8 cellular contexts compared by ENCODE assay signal in genomic region chr2:69830045-69830905, GRCh38. TPM values are rescaled to one million over a fixed set of nuclear protein-coding genes. Genes with fewer than 3 reads are reported as not detected.
DNase-seq lines count a peak whose midpoint lies in the region; ATAC-seq, FAIRE-seq and TF ChIP-seq lines count a peak whose summit lies in the region.

No MANE protein-coding gene starts in this region.

- peaks cover 3 to 56% of the 10 kb centered on the region in 2 experiments; a peak in 3 of 4 replicates for H3K79me2 ChIP-seq in H1 (ENCODE audit: control insufficient read depth in 1 of 2, insufficient read depth in 2 of 2, low read length in 2 of 2)

- H4K5ac ChIP-seq in H1 (ENCODE audit: insufficient read length, low read depth, low read length), result no peak overlapping the region

- TF ChIP-seq EP300 in H1 (IDR thresholded peaks at IDR 0.05; ENCODE audit: borderline replicate concordance in 1 of 2, low read depth in 2 of 2, low read length in 2 of 2), result no peak

- no peak overlapping the region for H3K18ac ChIP-seq in H1 (ENCODE audit: extremely low read depth, low read length)

- H3K4ac ChIP-seq in H1 (replicated peaks; ENCODE audit: insufficient read length, low read depth, low read length), result no peak overlapping the region

- H2BK15ac ChIP-seq in H1 (ENCODE audit: low read length), result no peak overlapping the region

- TF ChIP-seq CTCF in NB4 (IDR thresholded peaks at IDR 0.05; ENCODE audit: low read depth, low read length) (no peak), H1 (IDR thresholded peaks at IDR 0.05; ENCODE audit: control extremely low read depth in 1 of 3, insufficient read depth in 1 of 3, low read depth in 1 of 3, low read length in 3 of 3) (no peak)

- H2AK5ac ChIP-seq in H1 (ENCODE audit: low read depth, low read length), result no peak overlapping the region

- DNase-seq in GM12891 (ENCODE audit: insufficient read length, low spot score) (peak; percentile 16), NB4 (ENCODE audit: low read depth) (peak; percentile 77), H1 (ENCODE audit: low read depth in 1 of 2, low spot score in 2 of 2) (peak in 1 of 2 experiments; percentile 64), inferior parietal cortex (ENCODE audit: extremely low spot score) (no peak)
- peak; percentile 3 to 16 for DNase-seq in activated CD4-positive, alpha-beta T cell treated with anti-CD3 and anti-CD28 coated beads, Interleukin-2, amount 50 U/mL, for 4 hours
- peak; percentile 7 to 19 for DNase-seq in stimulated activated CD8-positive, alpha-beta memory T cell treated with anti-CD3 and anti-CD28 coated beads, Interleukin-7, amount 100 ng/mL, for 48 hours (ENCODE audit: extremely low read depth in 1 of 2, low read depth in 1 of 2)

- H3K9me3 ChIP-seq in H1 (ENCODE audit: insufficient read depth in 2 of 2, low read depth in 1 of 2, low read length in 1 of 2), result no peaks in the 10 kb centered on the region
- H3K9me3 ChIP-seq in mononuclear cell (ENCODE audit: low read depth, low read length), result no peaks in the 10 kb centered on the region

- no peak overlapping the region for H2BK120ac ChIP-seq in H1 (replicated peaks; ENCODE audit: low read depth, low read length)

- H3K23me2 ChIP-seq in H1 (ENCODE audit: low read depth, low read length), result peaks cover 5% of the 10 kb centered on the region

- H3K36me3 ChIP-seq in H1 (ENCODE audit: control insufficient read depth in 2 of 4, insufficient read depth in 4 of 4, low read length in 3 of 4), result peaks cover 0 to 3% (median 0%) of the 10 kb centered on the region in 4 experiments; a peak in 1 of 8 replicates

- H3K56ac ChIP-seq in H1 (replicated peaks; ENCODE audit: insufficient read length, low read depth, low read length), result no peak overlapping the region

- H4K91ac ChIP-seq in H1 (replicated peaks; ENCODE audit: insufficient read length, low read length), result no peak overlapping the region

- H3K27ac ChIP-seq in H1 (ENCODE audit: low read depth, low read length), result no peak overlapping the region

- peak overlapping the region; percentile 84 for H4K8ac ChIP-seq in H1 (ENCODE audit: extremely low read depth, insufficient read depth, low read length)

- no peaks in the 10 kb centered on the region for H3K27me3 ChIP-seq in H1 (replicated peaks in 1 of 4; ENCODE audit: control insufficient read depth in 3 of 4, extremely low read depth in 1 of 4, insufficient read depth in 3 of 4, low read length in 3 of 4)
- H3K27me3 ChIP-seq in mononuclear cell (ENCODE audit: insufficient read depth, low read length), result no peaks in the 10 kb centered on the region

- peak overlapping the region; percentile 85 to 89 for H3K4me2 ChIP-seq in H1 (ENCODE audit: insufficient read depth in 1 of 2, low read depth in 2 of 2, low read length in 2 of 2)

- no peak for TF ChIP-seq RAD21 in H1 (IDR thresholded peaks at IDR 0.05 in 1 of 2, conservative IDR thresholded peaks at IDR 0.05 in 1 of 2; ENCODE audit: low read depth in 2 of 2, low read length in 2 of 2)

- peak overlapping the region; percentile 83 for H3K4me3 ChIP-seq in NB4 (ENCODE audit: low read depth, low read length)
- peak overlapping the region; percentile 70 to 77 (median 72) for H3K4me3 ChIP-seq in H1 (ENCODE audit: extremely low read depth in 1 of 4, insufficient read depth in 2 of 4, low read depth in 3 of 4, low read length in 4 of 4)
- H3K4me3 ChIP-seq in mononuclear cell (ENCODE audit: low read length), result peak overlapping the region; percentile 82

- peaks cover 5% of the 10 kb centered on the region for H3K79me1 ChIP-seq in H1 (ENCODE audit: low read depth, low read length)

- TF ChIP-seq POLR2A in GM12891 (IDR thresholded peaks at IDR 0.05; ENCODE audit: low read depth, low read length) (no peak), NB4 (IDR thresholded peaks at IDR 0.05; ENCODE audit: extremely low read depth, insufficient read length) (no peak), H1 (IDR thresholded peaks at IDR 0.05; ENCODE audit: control extremely low read depth in 1 of 2, low read depth in 2 of 2, low read length in 2 of 2) (no peak)

- H3K4me1 ChIP-seq in H1 (replicated peaks in 1 of 4; ENCODE audit: control insufficient read depth in 3 of 4, insufficient read depth in 4 of 4, low read length in 3 of 4) (peaks cover 0 to 5% (median 4%) of the 10 kb centered on the region in 4 experiments; a peak in 3 of 7 replicates), mononuclear cell (ENCODE audit: insufficient read depth, low read length) (peaks cover 24% of the 10 kb centered on the region)

- H3K14ac ChIP-seq in H1 (ENCODE audit: insufficient read length), result no peak overlapping the region

- no peak overlapping the region for H2AFZ ChIP-seq in H1 (ENCODE audit: low read length)

- peak overlapping the region; percentile 67 to 86 (median 78) for H3K9ac ChIP-seq in H1 (replicated peaks in 1 of 4; ENCODE audit: extremely low read depth in 1 of 4, low read depth in 3 of 4, low read length in 3 of 4)

- H2BK5ac ChIP-seq in H1 (ENCODE audit: low read depth, low read length), result 0 out of 2 replicates have a peak overlapping the region, but pooled peaks have one; percentile 74

- CTCF ChIA-PET in H1 (lab: Charles Lee; ENCODE audit: partially characterized antibody), result interaction anchor here (0.7 kb wide), 1 partner anchor 101 kb away, joined by 3 read pairs; no protein-coding TSS in a partner anchor

- peaks cover 0 to 2% of the 10 kb centered on the region in 2 experiments for H4K20me1 ChIP-seq in H1 (replicated peaks in 1 of 2; ENCODE audit: control insufficient read depth in 1 of 2, insufficient read depth in 2 of 2, low read length in 2 of 2)

- no peak overlapping the region for H3K23ac ChIP-seq in H1 (ENCODE audit: insufficient read length)

- WGBS in H1 (ENCODE audit: extremely low coverage in 1 of 2, insufficient coverage in 1 of 2, insufficient read length in 1 of 2, insufficient replicate concordance in 2 of 2, low coverage in 1 of 2, low lambda C conversion rate in 2 of 2, missing lambda C conversion rate in 1 of 2), 2 experiments, result 7% methylated on average over 41 of the region's 45 CpGs; no CpG with 5 or more reads in 1 of the 2 experiments

- H2BK20ac ChIP-seq in H1 (ENCODE audit: low read length), result no peak overlapping the region

- peak; percentile 26 for ATAC-seq in HG02588 (IDR thresholded peaks at IDR 0.05; ENCODE audit: unreplicated experiment)

- POLR2A ChIA-PET in H1 (lab: Charles Lee; ENCODE audit: partially characterized antibody), result interaction anchor here (0.7 kb wide), 2 partner anchors 43 to 105 kb away, joined by 3 read pairs; no protein-coding TSS in a partner anchor

- H2BK12ac ChIP-seq in H1 (ENCODE audit: low read depth, low read length), result no peak overlapping the region

- FAIRE-seq in GM12891 (lab: Jason Lieb, UNC) (no peak), H1 (lab: Jason Lieb, UNC) (no peak)

TF ChIP-seq in GM12891, 5 proteins besides CTCF, POLR2A, EP300 and RAD21:
- TF ChIP-seq TAF1 (IDR thresholded peaks at IDR 0.05; ENCODE audit: low read depth, low read length), result no peak
- peak; percentile 36; the same call in 1 of the 2 replicates for TF ChIP-seq POU2F2 (IDR thresholded peaks at IDR 0.05; ENCODE audit: low read depth, low read length)
- no peak for TF ChIP-seq PAX5 (IDR thresholded peaks at IDR 0.05; ENCODE audit: insufficient read depth, low read length, severe bottlenecking)
- 0 out of 2 replicates have a peak, but pooled peaks have one; percentile 15 for TF ChIP-seq SPI1 (IDR thresholded peaks at IDR 0.05; ENCODE audit: low read depth, low read length)
- TF ChIP-seq POLR2AphosphoS5 (IDR thresholded peaks at IDR 0.05; ENCODE audit: low read depth, low read length), result no peak

TF ChIP-seq in H1, 55 proteins besides CTCF, POLR2A, EP300 and RAD21:
- TF ChIP-seq SIN3A (conservative IDR thresholded peaks at IDR 0.05 in 1 of 2, IDR thresholded peaks at IDR 0.05 in 1 of 2; ENCODE audit: low read depth in 1 of 2, low read length in 2 of 2) (peak; percentile 41 to 75; a peak in 1 of 4 replicates), CREB1 (IDR thresholded peaks at IDR 0.05) (no peak), SAP30 (IDR thresholded peaks at IDR 0.05; ENCODE audit: insufficient read depth, insufficient replicate concordance, low read length) (peak; percentile 81), CHD2 (IDR thresholded peaks at IDR 0.05; ENCODE audit: low read length) (no peak), POLR2AphosphoS5 (IDR thresholded peaks at IDR 0.05; ENCODE audit: low read depth, low read length) (no peak), BCL11A (IDR thresholded peaks at IDR 0.05; ENCODE audit: low read depth in 2 of 2, low read length in 2 of 2) (no peak), PHF8 (conservative IDR thresholded peaks at IDR 0.05; ENCODE audit: low read depth, low read length) (0 out of 2 replicates have a peak, but pooled peaks have one; percentile 0), TAF1 (IDR thresholded peaks at IDR 0.05; ENCODE audit: low read depth, low read length) (peak; percentile 33; the same call in 1 of the 2 replicates), CEBPB (IDR thresholded peaks at IDR 0.05; ENCODE audit: low read depth, low read length) (no peak), HDAC2 (IDR thresholded peaks at IDR 0.05; ENCODE audit: borderline replicate concordance in 1 of 2, low read depth in 2 of 2, low read length in 2 of 2) (no peak)
TF ChIP-seq in H1: peak in this region for 4.

RNA-seq across cellular contexts. Expression of gene GMCL1, which starts 0.8 kb away (rescaled TPM):
- polyA plus RNA-seq in GM12891 (2012; ENCODE audit: low read depth, missing spikeins), result 4.5 TPM
- 21.9 and 26.1 TPM in 2 replicates for total RNA-seq in H1 (2021; fragmentation: NEBNext Ultra II Directional; extraction: Animal tissue kit (Norgen Biotek cat#: 25700))
- polyA plus RNA-seq in H1 (2011; rRNA removed), result 6.3 and 6.5 TPM in 2 replicates
- 10.0 TPM for polyA plus RNA-seq in H1 (2011; cell fraction: cytosol; rRNA removed)
- polyA plus RNA-seq in H1 (2011; cell fraction: nucleus; rRNA removed), result 8.7 TPM
- polyA plus RNA-seq in H1 (2012, experiment 1 of 2), result 8.0 to 14.4 TPM (median 11.8 TPM) in 4 replicates
- 1.5 TPM for polyA plus RNA-seq in H1 (2012, experiment 2 of 2)
- 26.4 TPM for polyA plus RNA-seq in H1 (2013, experiment 1 of 2)
- polyA plus RNA-seq in H1 (2013, experiment 2 of 2), result 28.5 TPM
- polyA minus RNA-seq in H1 (2011; rRNA and poly(A)+ RNA removed), result 8.5 and 13.7 TPM in 2 replicates
- polyA minus RNA-seq in H1 (2011; cell fraction: cytosol; rRNA and poly(A)+ RNA removed), result 22.4 TPM
- 11.0 TPM for polyA minus RNA-seq in H1 (2011; cell fraction: nucleus; rRNA and poly(A)+ RNA removed)
- 18.6 TPM for total RNA-seq in mononuclear cell
